Comparison of ENCODE assay signal across 11 cellular contexts in genomic region chr20:23066772-23067171, GRCh38. TPM values are rescaled to one million over a fixed set of nuclear protein-coding genes. Genes with fewer than 3 reads are reported as not detected.
"Had no signal": no experiment of that assay in that cellular context is flagged by ENCODE, and none has a peak within 500 bp of the region (broad histone marks: within the 10 kb centered on the region; RNA-seq: fewer than 3 reads in every experiment).

No MANE protein-coding gene starts in this region.

- H3K36me3 ChIP-seq: HAP-1 had no signal

- H3K4me3 ChIP-seq: GM23248, HAP-1 had no signal

- H3K9ac ChIP-seq: GM23248 had no signal

- DNase-seq: GM23248, GOT3, H7, Kasumi-1, KG1 had no signal

- FAIRE-seq: HTR-8/SVneo had no signal

- ATAC-seq: HCT116 had no signal

- H3K27ac ChIP-seq: GM23248 had no signal

- H3K4me1 ChIP-seq: HAP-1 had no signal

- H2AFZ ChIP-seq: GM23248 had no signal

- H3K9me3 ChIP-seq: HAP-1 had no signal

RNA-seq across cellular contexts. Expression of gene THBD, which starts 17.3 kb away (rescaled TPM):
- total RNA-seq: HT-29 had no signal
- polyA plus RNA-seq: IgD-negative memory B cell had no signal

RNA-seq across cellular contexts. Expression of gene CD93, which starts 19.4 kb away (rescaled TPM):
- total RNA-seq: GM23248, H4, HT-29 had no signal
- polyA plus RNA-seq: IgD-negative memory B cell had no signal

RNA-seq across cellular contexts. Expression of gene SSTR4, which starts 31.7 kb away (rescaled TPM):
- total RNA-seq: GM23248, H4, H7, HT-29 had no signal
- polyA plus RNA-seq: GM23248, IgD-negative memory B cell had no signal
